23 cellular contexts compared by ENCODE assay signal in the genomic region with DNA sequence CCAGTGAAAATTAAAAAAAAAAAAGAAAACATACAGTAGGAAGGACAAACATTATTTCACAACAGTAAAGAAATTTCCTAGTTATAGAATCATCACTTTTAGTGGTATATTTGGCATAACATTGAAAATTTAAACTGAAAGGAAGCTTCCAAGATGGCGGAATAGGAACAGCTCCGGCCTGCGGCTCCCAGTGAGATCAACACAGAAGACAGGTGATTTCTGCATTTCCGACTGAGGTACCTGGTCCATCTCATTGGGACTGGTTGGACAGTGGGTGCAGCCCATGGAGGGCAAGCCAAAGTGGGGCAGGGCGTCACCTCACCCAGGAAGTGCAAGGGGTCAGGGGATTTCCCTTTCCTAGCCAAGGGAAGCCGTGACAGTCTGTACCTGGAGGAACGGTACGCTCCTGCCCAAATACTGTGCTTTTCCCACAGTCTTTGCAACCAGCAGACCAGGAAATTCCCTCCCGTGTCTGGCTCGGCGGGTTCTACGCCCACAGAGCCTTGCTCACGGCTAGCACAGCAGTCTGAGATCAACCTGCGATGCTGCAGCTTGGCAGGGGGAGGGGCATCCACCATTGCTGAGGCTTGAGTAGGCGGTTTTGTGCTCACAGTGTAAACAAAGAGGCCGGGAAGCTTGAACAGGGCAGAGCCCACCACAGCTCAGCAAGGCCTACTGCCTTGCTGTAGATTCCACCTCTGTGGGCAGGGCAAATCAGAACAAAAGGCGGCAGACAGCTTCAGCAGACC. TPM values are rescaled to one million over a fixed set of nuclear protein-coding genes. Genes with fewer than 3 reads are reported as not detected.
"Had no signal": no experiment of that assay in that cellular context is flagged by ENCODE, and none has a peak within 500 bp of the region (broad histone marks: within the 10 kb centered on the region; RNA-seq: fewer than 3 reads in every experiment).

No MANE protein-coding gene starts in this region.

- H3K27me3 ChIP-seq: ascending aorta, cardiac muscle cell, gastroesophageal sphincter, hepatocyte, sigmoid colon, testis, upper lobe of right lung had no signal

- H3K4me3 Mint-ChIP-seq: stimulated activated naive CD8-positive, alpha-beta T cell treated with anti-CD3 and anti-CD28 coated beads, Interleukin-15, Interleukin-2, amounts not matched to agents 100 ng/mL and 50 ng/mL, for 24 hours had no signal

- H3K27ac Mint-ChIP-seq: naive thymus-derived CD8-positive, alpha-beta T cell; stimulated activated naive CD8-positive, alpha-beta T cell treated with anti-CD3 and anti-CD28 coated beads, Interleukin-15, Interleukin-2, amounts not matched to agents 100 ng/mL and 50 ng/mL, for 24 hours had no signal

- H3K4me2 ChIP-seq: hepatocyte had no signal

- ATAC-seq: gastroesophageal sphincter; naive thymus-derived CD8-positive, alpha-beta T cell; psoas muscle had no signal

- H3K4me3 ChIP-seq: ascending aorta, cardiac muscle cell, coronary artery, gastroesophageal sphincter, hepatocyte, lower lobe of right lung, psoas muscle, sigmoid colon, testis, upper lobe of right lung had no signal

- H3K9me3 ChIP-seq: lower lobe of right lung, psoas muscle, testis, upper lobe of right lung had no signal

- H3K4me1 ChIP-seq: ascending aorta, gastroesophageal sphincter, lower lobe of right lung, psoas muscle, sigmoid colon, testis, upper lobe of right lung had no signal

- H2AFZ ChIP-seq: hepatocyte had no signal

- DNase-seq: activated gamma-delta T cell; activated T-cell treated with anti-CD3 and anti-CD28 coated beads for 4 hours; effector CD4-positive, alpha-beta T cell; kidney glomerular epithelial cell; lower lobe of right lung; naive thymus-derived CD8-positive, alpha-beta T cell; occipital lobe; psoas muscle; SIG-M5; sigmoid colon; stimulated activated CD4-positive, alpha-beta T cell treated with anti-CD3 and anti-CD28 coated beads, Interleukin-12 subunit alpha, Interleukin-12 subunit beta, amount 100 ng/mL, for 4 hours; SW 1271; testis; upper lobe of right lung had no signal

- H3K36me3 ChIP-seq: ascending aorta, cardiac muscle cell, lower lobe of right lung, sigmoid colon, upper lobe of right lung had no signal

- H3K27ac ChIP-seq: ascending aorta, cardiac muscle cell, coronary artery, gastroesophageal sphincter, hepatocyte, lower lobe of right lung, psoas muscle, sigmoid colon, testis, upper lobe of right lung had no signal

RNA-seq across cellular contexts. Expression of gene PON3, which starts 19.4 kb away (rescaled TPM):
- total RNA-seq: activated CD8-positive, alpha-beta memory T cell treated with anti-CD3 and anti-CD28 coated beads for 36 hours; ascending aorta; cardiac muscle cell; epithelial cell of proximal tubule; hepatocyte; mononuclear cell; naive thymus-derived CD8-positive, alpha-beta T cell had no signal
- polyA plus RNA-seq: cardiac muscle cell; naive thymus-derived CD8-positive, alpha-beta T cell had no signal

RNA-seq across cellular contexts. Expression of gene PON1, which starts 52.5 kb away (rescaled TPM):
- total RNA-seq: activated CD8-positive, alpha-beta memory T cell treated with anti-CD3 and anti-CD28 coated beads for 36 hours; ascending aorta; cardiac muscle cell; epithelial cell of proximal tubule; gastroesophageal sphincter; mononuclear cell; naive thymus-derived CD8-positive, alpha-beta T cell; occipital lobe; psoas muscle had no signal
- polyA plus RNA-seq: naive thymus-derived CD8-positive, alpha-beta T cell had no signal
